ENCODE assay signal across 19 cellular contexts in the genomic region with DNA sequence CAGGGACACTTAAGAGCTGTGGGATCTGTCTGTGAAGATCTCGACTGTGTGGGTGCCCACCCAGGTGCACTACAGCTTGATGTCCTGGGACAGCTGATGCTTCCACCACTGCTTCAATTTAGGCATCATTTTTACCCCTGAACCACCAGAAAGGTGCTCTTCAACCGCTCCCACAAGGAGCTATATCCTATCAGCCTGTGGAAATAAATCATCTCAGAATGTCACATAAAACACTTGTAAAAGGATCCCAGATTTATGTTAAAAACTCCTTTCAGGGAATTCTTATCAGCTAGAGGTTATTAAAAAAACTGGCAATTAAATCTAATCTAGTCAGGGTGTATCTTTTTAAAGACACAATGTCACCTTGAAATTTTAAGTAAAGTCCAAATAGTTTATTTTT.
A peak's percentile ranks its signal among the peaks of the same experiment; 100 is the strongest.
DNase-seq lines count a peak whose midpoint lies in the region; ATAC-seq, FAIRE-seq and TF ChIP-seq lines count a peak whose summit lies in the region.
"Had no signal": no experiment of that assay in that cellular context is flagged by ENCODE, and none has a peak within 500 bp of the region (broad histone marks: within the 10 kb centered on the region; RNA-seq: fewer than 3 reads in every experiment).

No MANE protein-coding gene starts in this region.

- H3K36me3 Mint-ChIP-seq in activated T-cell treated with anti-CD3 and anti-CD28 coated beads, Interleukin-2, amount 50 U/mL, for 72 hours (ENCODE audit: insufficient read depth in 2 of 2) = no peaks in the 10 kb centered on the region
- H3K36me3 Mint-ChIP-seq: CD8-positive, alpha-beta T cell; IgD-negative memory B cell had no signal

- H3K4me2 ChIP-seq in MM.1S (ENCODE audit: low read depth, low read length) = peak overlapping the region; percentile 46; the same call in 1 of the 2 replicates
- H3K4me2 ChIP-seq: BLaER1 treated with 17β-estradiol and CSF1 and Interleukin-3, amounts not matched to agents 10 nM and 100 nM had no signal

- no peak for DNase-seq in activated T-cell treated with anti-CD3 and anti-CD28 coated beads, Interleukin-2, amount 50 U/mL, for 72 hours
- DNase-seq in activated T-cell treated with anti-CD3 and anti-CD28 coated beads for 4 hours (no peak), MM.1S (no peak), urothelium cell line (ENCODE audit: low spot score) (no peak), heart left ventricle (no peak), NCI-H748 treated with DMSO at 0.1 percent for 48 hours (lab: John Stamatoyannopoulos, UW) (no peak)
- DNase-seq in central memory CD4-positive, alpha-beta T cell = no peak
- DNase-seq: Calu3; CD8-positive, alpha-beta T cell; DMS79 treated with DMSO at 0.1 percent for 48 hours; GF-D8; HFFc6 had no signal

- H3K27me3 Mint-ChIP-seq in activated T-cell treated with anti-CD3 and anti-CD28 coated beads, Interleukin-2, amount 50 U/mL, for 72 hours (ENCODE audit: low read depth) = no peaks in the 10 kb centered on the region

- no peaks in the 10 kb centered on the region for H4K20me1 ChIP-seq in MM.1S (ENCODE audit: insufficient read depth, low read length)
- H4K20me1 ChIP-seq: BLaER1 treated with 17β-estradiol and CSF1 and Interleukin-3, amounts not matched to agents 10 nM and 100 nM had no signal

- H3K27ac Mint-ChIP-seq in activated T-cell treated with anti-CD3 and anti-CD28 coated beads, Interleukin-2, amount 50 U/mL, for 72 hours = no peak overlapping the region
- H3K27ac Mint-ChIP-seq: B cell; CD8-positive, alpha-beta T cell; HFFc6; IgD-negative memory B cell had no signal

- peaks cover 0 to 2% of the 10 kb centered on the region in 2 donors for H3K9me3 Mint-ChIP-seq in activated T-cell treated with anti-CD3 and anti-CD28 coated beads, Interleukin-2, amount 50 U/mL, for 72 hours
- H3K9me3 Mint-ChIP-seq: CD8-positive, alpha-beta T cell; HFFc6 had no signal

- H3K4me1 Mint-ChIP-seq in activated T-cell treated with anti-CD3 and anti-CD28 coated beads, Interleukin-2, amount 50 U/mL, for 72 hours (ENCODE audit: low read depth) = peaks cover 15% of the 10 kb centered on the region
- H3K4me1 Mint-ChIP-seq: B cell, IgD-negative memory B cell had no signal

- no peaks in the 10 kb centered on the region for H3K36me3 ChIP-seq in MM.1S (replicated peaks; ENCODE audit: insufficient read depth, low read length)
- no peaks in the 10 kb centered on the region for H3K36me3 ChIP-seq in endocrine pancreas (ENCODE audit: control insufficient read depth, insufficient read depth, low read length)
- no peaks in the 10 kb centered on the region for H3K36me3 ChIP-seq in heart left ventricle
- H3K36me3 ChIP-seq: BLaER1 treated with 17β-estradiol and CSF1 and Interleukin-3, amounts not matched to agents 10 nM and 100 nM; HAP-1 had no signal

- H3K9me2 ChIP-seq in MM.1S (replicated peaks; ENCODE audit: insufficient read depth, low read length) = no peaks in the 10 kb centered on the region

- FAIRE-seq in urothelium cell line (lab: Jason Lieb, UNC) = peak; percentile 35
- FAIRE-seq: H1, HepG2 had no signal

- H3K27ac ChIP-seq in MM.1S (ENCODE audit: low read length) (no peak overlapping the region), heart left ventricle (no peak overlapping the region)
- H3K27ac ChIP-seq: BLaER1 treated with 17β-estradiol and CSF1 and Interleukin-3, amounts not matched to agents 10 nM and 100 nM had no signal

- H3K4me1 ChIP-seq in MM.1S (ENCODE audit: low read length) (0 out of 2 replicates have a peak, but pooled peaks cover 5% of the 10 kb centered on the region), endocrine pancreas (ENCODE audit: control insufficient read depth, insufficient read depth, low read length) (no peaks in the 10 kb centered on the region), heart left ventricle (peaks cover 0 to 5% (median 0%) of the 10 kb centered on the region in 12 donors)
- H3K4me1 ChIP-seq: BLaER1 treated with 17β-estradiol and CSF1 and Interleukin-3, amounts not matched to agents 10 nM and 100 nM; HAP-1 had no signal

- peak overlapping the region; percentile 13 for H2AFZ ChIP-seq in MM.1S (ENCODE audit: low read length)

- H3K9me3 ChIP-seq in MM.1S (replicated peaks; ENCODE audit: insufficient read depth, low read length) (no peaks in the 10 kb centered on the region), endocrine pancreas (ENCODE audit: control insufficient read depth, low read length) (no peaks in the 10 kb centered on the region), heart left ventricle (peaks cover 0 to 7% (median 0%) of the 10 kb centered on the region in 12 donors)
- H3K9me3 ChIP-seq: HAP-1 had no signal

- ATAC-seq in activated T-cell treated with anti-CD3 and anti-CD28 coated beads, Interleukin-2, amount 50 U/mL, for 72 hours (replicated peaks in 1 of 2) = peak; percentile 4 to 39
- no peak for ATAC-seq in heart left ventricle
- ATAC-seq: CD8-positive, alpha-beta T cell; HepG2 had no signal

- H3K27me3 ChIP-seq in MM.1S (replicated peaks; ENCODE audit: insufficient read depth, low read length) = no peaks in the 10 kb centered on the region
- no peaks in the 10 kb centered on the region for H3K27me3 ChIP-seq in endocrine pancreas (ENCODE audit: control insufficient read depth, insufficient read depth, low read length)
- H3K27me3 ChIP-seq in heart left ventricle = no peaks in the 10 kb centered on the region
- H3K27me3 ChIP-seq: BLaER1 treated with 17β-estradiol and CSF1 and Interleukin-3, amounts not matched to agents 10 nM and 100 nM had no signal

- H3F3A ChIP-seq in MM.1S (ENCODE audit: insufficient read depth, low read length) = no peaks in the 10 kb centered on the region

- no peak for TF ChIP-seq CTCF in MM.1S (IDR thresholded peaks at IDR 0.05; ENCODE audit: low read length)
- TF ChIP-seq CTCF in heart left ventricle (IDR thresholded peaks at IDR 0.05) = no peak

- H3K4me3 ChIP-seq in MM.1S (ENCODE audit: low read length) (no peak overlapping the region), endocrine pancreas (ENCODE audit: control insufficient read depth, insufficient read depth, low read length) (peak overlapping the region; percentile 48), heart left ventricle (no peak overlapping the region)
- H3K4me3 ChIP-seq: BLaER1 treated with 17β-estradiol and CSF1 and Interleukin-3, amounts not matched to agents 10 nM and 100 nM; HAP-1 had no signal

- WGBS in heart left ventricle, 4 donors = 49 to 59% (median 56%) methylated on average over 2 of the region's 2 CpGs

- intact Hi-C loops in heart left ventricle (cut with DNase I) = no loop called here

- H3K9ac ChIP-seq in MM.1S (ENCODE audit: low read length) = no peak overlapping the region
- H3K9ac ChIP-seq in endocrine pancreas (ENCODE audit: control insufficient read depth, insufficient read depth, low read length) = peak overlapping the region; percentile 10
- H3K9ac ChIP-seq: BLaER1 treated with 17β-estradiol and CSF1 and Interleukin-3, amounts not matched to agents 10 nM and 100 nM had no signal

- no peak for TF ChIP-seq POLR2A in heart left ventricle (IDR thresholded peaks at IDR 0.05)

- H3K4me3 Mint-ChIP-seq in activated T-cell treated with anti-CD3 and anti-CD28 coated beads, Interleukin-2, amount 50 U/mL, for 72 hours = no peak overlapping the region
- H3K4me3 Mint-ChIP-seq: B cell; CD8-positive, alpha-beta T cell; IgD-negative memory B cell had no signal

- no peaks in the 10 kb centered on the region for H3K79me2 ChIP-seq in MM.1S (ENCODE audit: low read length)

Comparison
In these comparisons a context has a peak if more than half of its experiments do, and no peak if none do; other contexts are left out.
1. ATAC-seq: peak in activated T-cell treated with anti-CD3 and anti-CD28 coated beads, Interleukin-2, amount 50 U/mL, for 72 hours (2 of 2); none in heart left ventricle (0 of 4).